1 cellular context compared by ENCODE assay signal in genomic region chr2:241844831-241845578, GRCh38.
TF ChIP-seq lines count a peak whose summit lies in the region.

No MANE protein-coding gene starts in this region.

TF ChIP-seq in K562, 482 proteins besides CTCF, POLR2A, EP300 and RAD21:
- TF ChIP-seq, protein P1, sequence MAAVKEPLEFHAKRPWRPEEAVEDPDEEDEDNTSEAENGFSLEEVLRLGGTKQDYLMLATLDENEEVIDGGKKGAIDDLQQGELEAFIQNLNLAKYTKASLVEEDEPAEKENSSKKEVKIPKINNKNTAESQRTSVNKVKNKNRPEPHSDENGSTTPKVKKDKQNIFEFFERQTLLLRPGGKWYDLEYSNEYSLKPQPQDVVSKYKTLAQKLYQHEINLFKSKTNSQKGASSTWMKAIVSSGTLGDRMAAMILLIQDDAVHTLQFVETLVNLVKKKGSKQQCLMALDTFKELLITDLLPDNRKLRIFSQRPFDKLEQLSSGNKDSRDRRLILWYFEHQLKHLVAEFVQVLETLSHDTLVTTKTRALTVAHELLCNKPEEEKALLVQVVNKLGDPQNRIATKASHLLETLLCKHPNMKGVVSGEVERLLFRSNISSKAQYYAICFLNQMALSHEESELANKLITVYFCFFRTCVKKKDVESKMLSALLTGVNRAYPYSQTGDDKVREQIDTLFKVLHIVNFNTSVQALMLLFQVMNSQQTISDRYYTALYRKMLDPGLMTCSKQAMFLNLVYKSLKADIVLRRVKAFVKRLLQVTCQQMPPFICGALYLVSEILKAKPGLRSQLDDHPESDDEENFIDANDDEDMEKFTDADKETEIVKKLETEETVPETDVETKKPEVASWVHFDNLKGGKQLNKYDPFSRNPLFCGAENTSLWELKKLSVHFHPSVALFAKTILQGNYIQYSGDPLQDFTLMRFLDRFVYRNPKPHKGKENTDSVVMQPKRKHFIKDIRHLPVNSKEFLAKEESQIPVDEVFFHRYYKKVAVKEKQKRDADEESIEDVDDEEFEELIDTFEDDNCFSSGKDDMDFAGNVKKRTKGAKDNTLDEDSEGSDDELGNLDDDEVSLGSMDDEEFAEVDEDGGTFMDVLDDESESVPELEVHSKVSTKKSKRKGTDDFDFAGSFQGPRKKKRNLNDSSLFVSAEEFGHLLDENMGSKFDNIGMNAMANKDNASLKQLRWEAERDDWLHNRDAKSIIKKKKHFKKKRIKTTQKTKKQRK (IDR thresholded peaks at IDR 0.05; ENCODE audit: borderline replicate concordance, low read depth, low read length): no peak
- TF ChIP-seq, protein P2, sequence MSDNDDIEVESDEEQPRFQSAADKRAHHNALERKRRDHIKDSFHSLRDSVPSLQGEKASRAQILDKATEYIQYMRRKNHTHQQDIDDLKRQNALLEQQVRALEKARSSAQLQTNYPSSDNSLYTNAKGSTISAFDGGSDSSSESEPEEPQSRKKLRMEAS (CRISPR knock-in tag; IDR thresholded peaks at IDR 0.05): peak; percentile 69
- TF ChIP-seq, protein P3, sequence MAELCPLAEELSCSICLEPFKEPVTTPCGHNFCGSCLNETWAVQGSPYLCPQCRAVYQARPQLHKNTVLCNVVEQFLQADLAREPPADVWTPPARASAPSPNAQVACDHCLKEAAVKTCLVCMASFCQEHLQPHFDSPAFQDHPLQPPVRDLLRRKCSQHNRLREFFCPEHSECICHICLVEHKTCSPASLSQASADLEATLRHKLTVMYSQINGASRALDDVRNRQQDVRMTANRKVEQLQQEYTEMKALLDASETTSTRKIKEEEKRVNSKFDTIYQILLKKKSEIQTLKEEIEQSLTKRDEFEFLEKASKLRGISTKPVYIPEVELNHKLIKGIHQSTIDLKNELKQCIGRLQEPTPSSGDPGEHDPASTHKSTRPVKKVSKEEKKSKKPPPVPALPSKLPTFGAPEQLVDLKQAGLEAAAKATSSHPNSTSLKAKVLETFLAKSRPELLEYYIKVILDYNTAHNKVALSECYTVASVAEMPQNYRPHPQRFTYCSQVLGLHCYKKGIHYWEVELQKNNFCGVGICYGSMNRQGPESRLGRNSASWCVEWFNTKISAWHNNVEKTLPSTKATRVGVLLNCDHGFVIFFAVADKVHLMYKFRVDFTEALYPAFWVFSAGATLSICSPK (IDR thresholded peaks at IDR 0.05; ENCODE audit: borderline replicate concordance): no peak
- TF ChIP-seq ZC3H4 (CRISPR knock-in tag; IDR thresholded peaks at IDR 0.05; ENCODE audit: borderline replicate concordance) (0 out of 2 replicates have a peak, but pooled peaks have one; percentile 40), ZNF282 (CRISPR knock-in tag; IDR thresholded peaks at IDR 0.05) (0 out of 2 replicates have a peak, but pooled peaks have one; percentile 47), ZNF445 (CRISPR knock-in tag; IDR thresholded peaks at IDR 0.05; ENCODE audit: low read depth) (no peak), TFAP4 (CRISPR knock-in tag; IDR thresholded peaks at IDR 0.05; ENCODE audit: borderline replicate concordance) (peak; percentile 59; the same call in 1 of the 2 replicates), NR2C2 (CRISPR knock-in tag; IDR thresholded peaks at IDR 0.05) (0 out of 2 replicates have a peak, but pooled peaks have one; percentile 31), NR2C2 (tag; IDR thresholded peaks at IDR 0.05) (no peak)
- TF ChIP-seq, protein P4, sequence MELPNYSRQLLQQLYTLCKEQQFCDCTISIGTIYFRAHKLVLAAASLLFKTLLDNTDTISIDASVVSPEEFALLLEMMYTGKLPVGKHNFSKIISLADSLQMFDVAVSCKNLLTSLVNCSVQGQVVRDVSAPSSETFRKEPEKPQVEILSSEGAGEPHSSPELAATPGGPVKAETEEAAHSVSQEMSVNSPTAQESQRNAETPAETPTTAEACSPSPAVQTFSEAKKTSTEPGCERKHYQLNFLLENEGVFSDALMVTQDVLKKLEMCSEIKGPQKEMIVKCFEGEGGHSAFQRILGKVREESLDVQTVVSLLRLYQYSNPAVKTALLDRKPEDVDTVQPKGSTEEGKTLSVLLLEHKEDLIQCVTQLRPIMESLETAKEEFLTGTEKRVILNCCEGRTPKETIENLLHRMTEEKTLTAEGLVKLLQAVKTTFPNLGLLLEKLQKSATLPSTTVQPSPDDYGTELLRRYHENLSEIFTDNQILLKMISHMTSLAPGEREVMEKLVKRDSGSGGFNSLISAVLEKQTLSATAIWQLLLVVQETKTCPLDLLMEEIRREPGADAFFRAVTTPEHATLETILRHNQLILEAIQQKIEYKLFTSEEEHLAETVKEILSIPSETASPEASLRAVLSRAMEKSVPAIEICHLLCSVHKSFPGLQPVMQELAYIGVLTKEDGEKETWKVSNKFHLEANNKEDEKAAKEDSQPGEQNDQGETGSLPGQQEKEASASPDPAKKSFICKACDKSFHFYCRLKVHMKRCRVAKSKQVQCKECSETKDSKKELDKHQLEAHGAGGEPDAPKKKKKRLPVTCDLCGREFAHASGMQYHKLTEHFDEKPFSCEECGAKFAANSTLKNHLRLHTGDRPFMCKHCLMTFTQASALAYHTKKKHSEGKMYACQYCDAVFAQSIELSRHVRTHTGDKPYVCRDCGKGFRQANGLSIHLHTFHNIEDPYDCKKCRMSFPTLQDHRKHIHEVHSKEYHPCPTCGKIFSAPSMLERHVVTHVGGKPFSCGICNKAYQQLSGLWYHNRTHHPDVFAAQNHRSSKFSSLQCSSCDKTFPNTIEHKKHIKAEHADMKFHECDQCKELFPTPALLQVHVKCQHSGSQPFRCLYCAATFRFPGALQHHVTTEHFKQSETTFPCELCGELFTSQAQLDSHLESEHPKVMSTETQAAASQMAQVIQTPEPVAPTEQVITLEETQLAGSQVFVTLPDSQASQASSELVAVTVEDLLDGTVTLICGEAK (IDR thresholded peaks at IDR 0.05): no peak
- TF ChIP-seq, protein P4 (CRISPR knock-in tag; IDR thresholded peaks at IDR 0.05): 0 out of 2 replicates have a peak, but pooled peaks have one; percentile 20
